In the genomic region with DNA sequence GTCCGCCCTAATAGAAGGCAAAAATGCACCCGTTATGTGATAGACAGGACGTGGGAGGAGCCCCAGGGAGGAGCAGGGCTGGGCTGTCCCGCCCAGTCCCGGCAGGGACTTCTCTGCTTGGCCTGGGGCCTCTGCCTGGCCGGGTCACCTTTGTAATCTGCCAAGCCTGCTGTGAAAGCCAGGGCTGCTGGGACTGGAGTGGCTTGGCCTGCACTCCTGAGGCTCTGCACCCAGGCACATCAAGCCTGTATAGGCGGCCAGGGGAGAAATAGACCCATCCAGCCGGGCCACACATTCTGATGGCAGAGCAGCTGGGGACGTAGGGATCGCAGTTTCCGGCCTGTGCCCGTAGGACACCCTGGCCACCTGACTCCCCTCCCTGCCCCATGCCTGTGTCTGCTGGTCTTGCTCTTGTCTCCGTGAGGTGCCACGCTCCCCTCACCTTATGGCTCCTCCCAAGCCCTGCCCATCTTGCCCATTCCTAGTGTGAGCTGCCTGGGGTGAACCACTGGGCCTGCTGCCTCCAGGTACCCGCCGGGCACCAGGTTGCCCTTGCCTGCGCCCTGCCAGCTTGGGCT, we compare ENCODE assay signal across 12 cellular contexts. TPM values are rescaled to one million over a fixed set of nuclear protein-coding genes. Genes with fewer than 3 reads are reported as not detected.
DNase-seq lines count a peak whose midpoint lies in the region; ATAC-seq and TF ChIP-seq lines count a peak whose summit lies in the region.
"Had no signal": no experiment of that assay in that cellular context is flagged by ENCODE, and none has a peak within 500 bp of the region (broad histone marks: within the 10 kb centered on the region; RNA-seq: fewer than 3 reads in every experiment).

No MANE protein-coding gene starts in this region.

- H3K27me3 Mint-ChIP-seq in CD14-positive monocyte (ENCODE audit: low read depth in 3 of 3), result no peaks in the 10 kb centered on the region
- H3K27me3 Mint-ChIP-seq: activated CD4-positive, alpha-beta memory T cell treated with anti-CD3 and anti-CD28 coated beads, Interleukin-2, amount 10 ng/mL, durations not matched to agents 7 days and 5 days had no signal

- H3K4me3 Mint-ChIP-seq in CD14-positive monocyte, result no peak overlapping the region
- H3K4me3 Mint-ChIP-seq: activated CD4-positive, alpha-beta memory T cell treated with anti-CD3 and anti-CD28 coated beads, Interleukin-2, amount 10 ng/mL, durations not matched to agents 7 days and 5 days had no signal

- H3K9me3 Mint-ChIP-seq in CD14-positive monocyte, result no peaks in the 10 kb centered on the region
- H3K9me3 Mint-ChIP-seq: activated CD4-positive, alpha-beta memory T cell treated with anti-CD3 and anti-CD28 coated beads, Interleukin-2, amount 10 ng/mL, durations not matched to agents 7 days and 5 days had no signal

- H3K27ac Mint-ChIP-seq in CD14-positive monocyte, result no peak overlapping the region
- H3K27ac Mint-ChIP-seq: activated CD4-positive, alpha-beta memory T cell treated with anti-CD3 and anti-CD28 coated beads, Interleukin-2, amount 10 ng/mL, durations not matched to agents 7 days and 5 days had no signal

- H3K4me3 ChIP-seq in WERI-Rb-1 (ENCODE audit: low read depth, low read length) (no peak overlapping the region), cardiac muscle cell (no peak overlapping the region)
- H3K4me3 ChIP-seq: colonic mucosa had no signal

- H3K27ac ChIP-seq in WERI-Rb-1 (peak overlapping the region; percentile 39), cardiac muscle cell (peak overlapping the region; percentile 30)
- H3K27ac ChIP-seq: colonic mucosa had no signal

- peaks cover 73 to 89% of the 10 kb centered on the region in 2 donors for H3K36me3 Mint-ChIP-seq in CD14-positive monocyte

- intact Hi-C loops in CD14-positive monocyte (cut with micrococcal nuclease), result no loop called here

- ATAC-seq in HG02870 (IDR thresholded peaks at IDR 0.05; ENCODE audit: unreplicated experiment), result no peak

- H3K9me3 ChIP-seq in WERI-Rb-1 (ENCODE audit: severe bottlenecking) (no peaks in the 10 kb centered on the region), cardiac muscle cell (ENCODE audit: low read depth) (no peaks in the 10 kb centered on the region)
- H3K9me3 ChIP-seq: colonic mucosa had no signal

- H3K36me3 ChIP-seq in WERI-Rb-1 (peaks cover 98% of the 10 kb centered on the region), cardiac muscle cell (peaks cover 75% of the 10 kb centered on the region)

- H3K4me1 ChIP-seq in cardiac muscle cell (ENCODE audit: low read depth), result no peaks in the 10 kb centered on the region
- H3K4me1 ChIP-seq: colonic mucosa had no signal

- H3K4me1 Mint-ChIP-seq in CD14-positive monocyte, result no peaks in the 10 kb centered on the region
- H3K4me1 Mint-ChIP-seq: activated CD4-positive, alpha-beta memory T cell treated with anti-CD3 and anti-CD28 coated beads, Interleukin-2, amount 10 ng/mL, durations not matched to agents 7 days and 5 days had no signal

- peak; percentile 42 for DNase-seq in CD14-positive monocyte (ENCODE audit: low spot score)
- no peak for DNase-seq in WERI-Rb-1
- DNase-seq in cardiac muscle cell (ENCODE audit: low read depth in 1 of 2, low spot score in 1 of 2), result no peak
- DNase-seq in pons (ENCODE audit: low spot score), result peak; percentile 34
- no peak for DNase-seq in GOT3 (lab: John Stamatoyannopoulos, UW)
- no peak for DNase-seq in inferior parietal cortex (ENCODE audit: extremely low spot score)
- DNase-seq in middle frontal gyrus (ENCODE audit: extremely low spot score, low spot score), result no peak
- DNase-seq: activated CD4-positive, alpha-beta memory T cell treated with anti-CD3 and anti-CD28 coated beads, Interleukin-2, amount 10 ng/mL, durations not matched to agents 7 days and 5 days; colonic mucosa; kidney glomerular epithelial cell; stimulated activated CD4-positive, alpha-beta T cell treated with anti-CD3 and anti-CD28 coated beads, Interleukin-15, amount 100 ng/mL, for 24 hours had no signal

- no peaks in the 10 kb centered on the region for H3K27me3 ChIP-seq in WERI-Rb-1 (ENCODE audit: insufficient read depth, low read depth, severe bottlenecking)
- H3K27me3 ChIP-seq in cardiac muscle cell, result no peaks in the 10 kb centered on the region
- H3K27me3 ChIP-seq: colonic mucosa had no signal

- TF ChIP-seq CTCF in CD14-positive monocyte (IDR thresholded peaks at IDR 0.05) (no peak), WERI-Rb-1 (IDR thresholded peaks at IDR 0.05; ENCODE audit: low read depth, low read length) (no peak), cardiac muscle cell (IDR thresholded peaks at IDR 0.05; ENCODE audit: low read depth, low read length) (no peak)

RNA-seq across cellular contexts. Expression of a gene that starts 28.1 kb away (rescaled TPM):
- 1 to 10 TPM; 1.5 to 1.9 TPM for polyA plus RNA-seq in CD14-positive monocyte
- 77.2 and 94.9 TPM in 2 replicates for total RNA-seq in cardiac muscle cell
- 81.7 and 119 TPM in 2 replicates for polyA plus RNA-seq in cardiac muscle cell

Comparison
In these comparisons a context has a peak if more than half of its experiments do, and no peak if none do; other contexts are left out.
1. DNase-seq: peak in CD14-positive monocyte (single experiment) and pons (single experiment); none in WERI-Rb-1 (single experiment), cardiac muscle cell (0 of 2), GOT3 (single experiment), inferior parietal cortex (single experiment) and middle frontal gyrus (single experiment).
2. RNA of a gene that starts 28.1 kb away (polyA plus RNA-seq): 81.7 to 119 TPM in cardiac muscle cell; 1.5 to 1.9 TPM in CD14-positive monocyte; every median in the first group is over 10 times any median in the second.